Comparison of ENCODE assay signal across 1 cellular context in genomic region chr6:35031611-35032529, GRCh38.
TF ChIP-seq lines count a peak whose summit lies in the region.

No MANE protein-coding gene starts in this region.

TF ChIP-seq in HepG2, 621 proteins besides CTCF, POLR2A, EP300 and RAD21 (continued from another document and continues in another):
- TF ChIP-seq TERF1 (CRISPR knock-in tag; IDR thresholded peaks at IDR 0.05) (no peak), ZBTB38 (CRISPR knock-in tag; IDR thresholded peaks at IDR 0.05) (peak; percentile 52; the same call in 1 of the 2 replicates), ZNF792 (CRISPR knock-in tag; IDR thresholded peaks at IDR 0.05) (no peak), HDAC6 (IDR thresholded peaks at IDR 0.05; ENCODE audit: low read depth, low read length) (no peak), ZNF317 (CRISPR knock-in tag; IDR thresholded peaks at IDR 0.05) (peak; percentile 54; the same call in 1 of the 2 replicates), ZBTB39 (CRISPR knock-in tag; IDR thresholded peaks at IDR 0.05) (no peak), ZNF7 (CRISPR knock-in tag; IDR thresholded peaks at IDR 0.05) (no peak), PCBP1 (IDR thresholded peaks at IDR 0.05; ENCODE audit: borderline replicate concordance, low read depth, low read length) (no peak), ZNF678 (CRISPR knock-in tag; IDR thresholded peaks at IDR 0.05) (no peak), NFYC (CRISPR knock-in tag; IDR thresholded peaks at IDR 0.05) (no peak), ZNF383 (CRISPR knock-in tag; IDR thresholded peaks at IDR 0.05; ENCODE audit: borderline replicate concordance) (peak; percentile 27; the same call in 1 of the 2 replicates), EEA1 (CRISPR knock-in tag; IDR thresholded peaks at IDR 0.05; ENCODE audit: borderline replicate concordance) (no peak), RFX3 (CRISPR knock-in tag; IDR thresholded peaks at IDR 0.05) (no peak), ZNF646 (CRISPR knock-in tag; IDR thresholded peaks at IDR 0.05) (no peak), ZBTB20 (CRISPR knock-in tag; IDR thresholded peaks at IDR 0.05; ENCODE audit: borderline replicate concordance, low read depth) (no peak), ATF7-NPFF (CRISPR knock-in tag; IDR thresholded peaks at IDR 0.05; ENCODE audit: low read depth) (no peak), ZNF713 (CRISPR knock-in tag; IDR thresholded peaks at IDR 0.05) (no peak), NFE2L1 (CRISPR knock-in tag; IDR thresholded peaks at IDR 0.05; ENCODE audit: borderline replicate concordance) (no peak), ZSCAN20 (CRISPR knock-in tag; IDR thresholded peaks at IDR 0.05; ENCODE audit: borderline replicate concordance) (no peak), ZNF776 (CRISPR knock-in tag; IDR thresholded peaks at IDR 0.05) (no peak), JUN (CRISPR knock-in tag; IDR thresholded peaks at IDR 0.05) (no peak; the same call in none of the 2 replicates), RELA (CRISPR knock-in tag; IDR thresholded peaks at IDR 0.05) (no peak), XBP1 (CRISPR knock-in tag; IDR thresholded peaks at IDR 0.05) (no peak), ZNF589 (CRISPR knock-in tag; conservative IDR thresholded peaks at IDR 0.05) (no peak), ZSCAN29 (CRISPR knock-in tag; conservative IDR thresholded peaks at IDR 0.05) (0 out of 2 replicates have a peak, but pooled peaks have one; percentile 24), ZMAT3 (CRISPR knock-in tag; conservative IDR thresholded peaks at IDR 0.05) (0 out of 2 replicates have a peak, but pooled peaks have one; percentile 45), ZNF773 (CRISPR knock-in tag; IDR thresholded peaks at IDR 0.05; ENCODE audit: borderline replicate concordance) (no peak), ZNF180 (CRISPR knock-in tag; IDR thresholded peaks at IDR 0.05; ENCODE audit: borderline replicate concordance, low read depth) (no peak), MIER3 (CRISPR knock-in tag; IDR thresholded peaks at IDR 0.05; ENCODE audit: borderline replicate concordance) (no peak), HMGXB3 (CRISPR knock-in tag; IDR thresholded peaks at IDR 0.05; ENCODE audit: borderline replicate concordance) (no peak), NR2F2 (IDR thresholded peaks at IDR 0.05; ENCODE audit: borderline replicate concordance, low read depth) (no peak), ZNF766 (CRISPR knock-in tag; IDR thresholded peaks at IDR 0.05; ENCODE audit: borderline replicate concordance) (no peak), MAZ (IDR thresholded peaks at IDR 0.05; ENCODE audit: borderline replicate concordance, low read depth, low read length) (no peak), MAZ (CRISPR knock-in tag; IDR thresholded peaks at IDR 0.05; ENCODE audit: low read depth) (no peak), MEIS1 (CRISPR knock-in tag; IDR thresholded peaks at IDR 0.05; ENCODE audit: borderline replicate concordance) (0 out of 2 replicates have a peak, but pooled peaks have one; percentile 67), ZBTB33 (CRISPR knock-in tag; IDR thresholded peaks at IDR 0.05) (no peak), MAX (IDR thresholded peaks at IDR 0.05) (0 out of 2 replicates have a peak, but pooled peaks have one; percentile 32), ZNF556 (CRISPR knock-in tag; IDR thresholded peaks at IDR 0.05; ENCODE audit: borderline replicate concordance) (peak; percentile 38; the same call in 1 of the 2 replicates), MLXIP (CRISPR knock-in tag; IDR thresholded peaks at IDR 0.05; ENCODE audit: borderline replicate concordance) (no peak), ZNF576 (CRISPR knock-in tag; IDR thresholded peaks at IDR 0.05) (no peak), AKAP8 (CRISPR knock-in tag; IDR thresholded peaks at IDR 0.05) (no peak)
